ENCODE assay signal across 24 cellular contexts in the genomic region with DNA sequence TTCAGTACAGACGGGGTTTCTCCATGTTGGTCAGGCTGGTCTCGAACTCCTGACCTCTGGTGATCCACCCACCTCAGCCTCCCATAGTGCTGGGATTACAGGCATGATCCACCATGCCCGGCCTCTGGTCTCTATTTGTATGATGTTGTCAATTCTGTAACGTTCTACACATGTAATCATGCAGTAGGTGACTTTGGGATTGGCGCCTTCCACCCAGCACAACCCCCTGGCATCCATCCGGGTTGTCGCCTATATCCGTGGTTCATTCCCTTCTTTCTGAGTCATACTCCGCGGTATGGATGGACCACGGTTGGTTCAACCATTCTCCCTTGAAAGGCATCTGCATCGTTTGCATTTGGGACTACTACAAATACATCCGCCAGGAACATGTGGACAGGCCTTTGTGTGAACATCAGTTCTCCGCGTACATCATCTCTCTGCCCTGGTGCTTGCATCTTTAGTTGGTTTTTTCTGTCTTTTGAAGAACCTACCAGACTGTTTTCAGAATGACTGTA.
"Had no signal": no experiment of that assay in that cellular context is flagged by ENCODE, and none has a peak within 500 bp of the region (broad histone marks: within the 10 kb centered on the region; RNA-seq: fewer than 3 reads in every experiment).

No MANE protein-coding gene starts in this region.

- H3K9me3 ChIP-seq: body of pancreas, tibial artery, vagina had no signal

- DNase-seq: activated CD4-positive, alpha-beta T cell treated with anti-CD3 and anti-CD28 coated beads, Interleukin-2, amount 10 ng/mL, durations not matched to agents 7 days and 5 days; activated CD4-positive, CD25-positive, alpha-beta regulatory T cell treated with anti-CD3 and anti-CD28 coated beads, Interleukin-2, amount 50 U/mL, for 72 hours; activated CD8-positive, alpha-beta memory T cell treated with anti-CD3 and anti-CD28 coated beads, Interleukin-2, amount 10 ng/mL, durations not matched to agents 7 days and 5 days; activated CD8-positive, alpha-beta T cell treated with anti-CD3 and anti-CD28 coated beads for 36 hours; activated gamma-delta T cell; activated naive CD4-positive, alpha-beta T cell treated with anti-CD3 and anti-CD28 coated beads, Interleukin-2, amount 50 U/mL, for 16 hours; activated naive CD8-positive, alpha-beta T cell treated with anti-CD3 and anti-CD28 coated beads, Interleukin-2, amount 50 U/mL, for 24 hours; activated T-cell treated with anti-CD3 and anti-CD28 coated beads for 4 hours; body of pancreas; caudate nucleus; dermis blood vessel endothelial cell; effector CD8-positive, alpha-beta T cell; erythroblast; foreskin fibroblast; heart right ventricle; left colon; naive B cell; occipital lobe; retina; spleen; stimulated activated CD4-positive, alpha-beta T cell treated with anti-CD3 and anti-CD28 coated beads, Interleukin-4, amount 100 ng/mL, for 4 hours; tibial artery; WERI-Rb-1 had no signal

- H3K4me3 ChIP-seq: body of pancreas, heart right ventricle, spleen, tibial artery, vagina had no signal

- ATAC-seq: activated CD8-positive, alpha-beta memory T cell treated with anti-CD3 and anti-CD28 coated beads, Interleukin-2, amount 10 ng/mL, durations not matched to agents 7 days and 5 days; activated CD8-positive, alpha-beta T cell treated with anti-CD3 and anti-CD28 coated beads for 36 hours; activated naive CD8-positive, alpha-beta T cell treated with anti-CD3 and anti-CD28 coated beads, Interleukin-2, amount 50 U/mL, for 24 hours; body of pancreas; heart right ventricle; left colon had no signal

- H3K36me3 ChIP-seq: heart right ventricle, spleen, tibial artery, vagina had no signal

- H3K27me3 ChIP-seq: spleen, tibial artery, vagina had no signal

- H3K4me1 ChIP-seq: vagina had no signal

- H3K27ac ChIP-seq: body of pancreas, tibial artery, vagina, WERI-Rb-1 had no signal
